ENCODE assay signal across 8 cellular contexts in the genomic region with DNA sequence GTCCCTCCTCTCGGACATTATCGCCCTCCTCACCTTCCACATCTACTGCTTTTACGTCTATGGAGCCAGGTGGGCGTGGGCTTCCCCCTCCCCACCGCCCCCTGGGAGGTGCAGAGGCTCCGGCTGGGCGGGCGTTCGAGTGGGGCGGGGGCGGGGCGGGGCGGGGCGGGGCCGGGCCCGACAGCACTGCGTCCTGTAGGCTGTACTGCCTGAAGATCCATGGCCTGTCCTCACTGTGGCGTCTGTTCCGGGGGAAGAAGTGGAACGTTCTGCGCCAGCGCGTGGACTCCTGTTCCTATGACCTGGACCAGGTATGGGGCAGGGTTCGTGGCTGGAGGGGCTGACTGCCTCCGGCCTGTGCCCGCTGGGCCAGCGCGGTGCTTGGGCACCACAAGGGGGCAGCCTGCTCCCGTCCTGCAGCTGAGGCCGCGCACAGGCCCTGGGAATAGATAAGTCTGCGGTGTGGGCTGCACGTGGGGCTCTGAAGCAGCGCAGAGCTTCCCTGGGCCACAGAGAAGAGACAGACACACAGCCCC.
DNase-seq lines count a peak whose midpoint lies in the region; ATAC-seq and TF ChIP-seq lines count a peak whose summit lies in the region.

No MANE protein-coding gene starts in this region.

- in situ Hi-C loops in astrocyte of the spinal cord (cut with HindIII; ENCODE audit: low sequenced_read_pairs) = no loop called here

- no peaks in the 10 kb centered on the region for H3K9me3 ChIP-seq in BLaER1

- peaks cover 32% of the 10 kb centered on the region for H3K36me3 ChIP-seq in BLaER1

- H3K9ac ChIP-seq in BLaER1 = no peak overlapping the region

- H4K20me1 ChIP-seq in BLaER1 = peaks cover 33% of the 10 kb centered on the region

- no peak for ATAC-seq in HG03439 (IDR thresholded peaks at IDR 0.05; ENCODE audit: unreplicated experiment)

- DNase-seq in HFF-Myc (ENCODE audit: extremely low read depth, low read depth) (no peak), T-helper 1 cell (peak in 4 of 5 donors; percentile 45 to 66 (median 54)), astrocyte of the spinal cord (ENCODE audit: low read depth, low spot score) (peak; percentile 71), iPS-NIHi11 (ENCODE audit: low spot score) (peak; percentile 85), EL (no peak)
- DNase-seq in stimulated activated CD4-positive, alpha-beta T cell treated with anti-CD3 and anti-CD28 coated beads, Interleukin-15, amount 100 ng/mL, for 1 hour (ENCODE audit: low read depth in 1 of 2, low spot score in 1 of 2) = peak; percentile 44 to 45

- peak; percentile 77 for TF ChIP-seq CTCF in HFF-Myc (IDR thresholded peaks at IDR 0.05; ENCODE audit: low read depth, low read length, missing control alignments)
- peak; percentile 92 for TF ChIP-seq CTCF in astrocyte of the spinal cord (IDR thresholded peaks at IDR 0.05; ENCODE audit: low read depth, low read length)

- H3K27ac ChIP-seq in BLaER1 = no peak overlapping the region

- H3K4me2 ChIP-seq in BLaER1 = peak overlapping the region; percentile 84

- H3K4me3 ChIP-seq in BLaER1 (no peak overlapping the region), HFF-Myc (replicated peaks; ENCODE audit: low read depth, low read length) (no peak overlapping the region), astrocyte of the spinal cord (ENCODE audit: low read depth, low read length) (no peak overlapping the region)

- H3K4me1 ChIP-seq in BLaER1 = peaks cover 76% of the 10 kb centered on the region

- no peaks in the 10 kb centered on the region for H3K27me3 ChIP-seq in BLaER1

Comparison
In these comparisons a context has a peak if more than half of its experiments do, and no peak if none do; other contexts are left out.
1. DNase-seq: peak in T-helper 1 cell (4 of 5), astrocyte of the spinal cord (single experiment), iPS-NIHi11 (single experiment) and stimulated activated CD4-positive, alpha-beta T cell treated with anti-CD3 and anti-CD28 coated beads, Interleukin-15, amount 100 ng/mL, for 1 hour (2 of 2); none in HFF-Myc (single experiment) and EL (single experiment).